In genomic region chr4:105677689-105678088, GRCh38 we compare ENCODE assay signal across 22 cellular contexts.
"Had no signal": no experiment of that assay in that cellular context is flagged by ENCODE, and none has a peak within 500 bp of the region (broad histone marks: within the 10 kb centered on the region; RNA-seq: fewer than 3 reads in every experiment).

No MANE protein-coding gene starts in this region.

- DNase-seq: cerebellar nuclear complex; dorsolateral prefrontal cortex; effector CD4-positive, alpha-beta T cell; gastrocnemius medialis; head of caudate nucleus; kidney; naive thymus-derived CD4-positive, alpha-beta T cell; stimulated activated CD4-positive, alpha-beta T cell treated with anti-CD3 and anti-CD28 coated beads, Interleukin-12 subunit alpha, Interleukin-12 subunit beta, amount 100 ng/mL, for 4 hours; stimulated activated CD4-positive, alpha-beta T cell treated with anti-CD3 and anti-CD28 coated beads, Interleukin-1b, Interleukin-23, amount 100 ng/mL, for 48 hours; stimulated activated CD4-positive, alpha-beta T cell treated with anti-CD3 and anti-CD28 coated beads, Interleukin-4, amount 100 ng/mL, for 1 hour; stimulated activated CD8-positive, alpha-beta memory T cell treated with anti-CD3 and anti-CD28 coated beads, Interleukin-4, amount 100 ng/mL, for 48 hours; stimulated activated naive CD4-positive, alpha-beta T cell; stimulated activated naive CD8-positive, alpha-beta T cell treated with anti-CD3 and anti-CD28 coated beads, Interleukin-15, amount 100 ng/mL, for 72 hours; trophoblast cell had no signal

- H3K4me3 ChIP-seq: dorsolateral prefrontal cortex, gastrocnemius medialis, lung, neural progenitor cell, right atrium auricular region, smooth muscle cell, suprapubic skin had no signal

- H3K27me3 ChIP-seq: dorsolateral prefrontal cortex, gastrocnemius medialis, neural progenitor cell, right atrium auricular region, suprapubic skin had no signal

- H3K9me3 ChIP-seq: gastrocnemius medialis, right atrium auricular region, suprapubic skin had no signal

- H3K36me3 ChIP-seq: neural progenitor cell had no signal

- ATAC-seq: gastrocnemius medialis; left lobe of liver; naive thymus-derived CD4-positive, alpha-beta T cell; sciatic nerve; stimulated activated naive CD8-positive, alpha-beta T cell treated with anti-CD3 and anti-CD28 coated beads, Interleukin-15, amount 100 ng/mL, for 72 hours had no signal

- H3K9ac ChIP-seq: neural progenitor cell, parathyroid adenoma had no signal

- H3K27ac ChIP-seq: dorsolateral prefrontal cortex, gastrocnemius medialis, neural progenitor cell, parathyroid adenoma, right atrium auricular region, suprapubic skin had no signal

- H3K4me1 ChIP-seq: gastrocnemius medialis, neural progenitor cell, parathyroid adenoma, right atrium auricular region, suprapubic skin had no signal
